Comparison of ENCODE assay signal across 8 cellular contexts in the genomic region with DNA sequence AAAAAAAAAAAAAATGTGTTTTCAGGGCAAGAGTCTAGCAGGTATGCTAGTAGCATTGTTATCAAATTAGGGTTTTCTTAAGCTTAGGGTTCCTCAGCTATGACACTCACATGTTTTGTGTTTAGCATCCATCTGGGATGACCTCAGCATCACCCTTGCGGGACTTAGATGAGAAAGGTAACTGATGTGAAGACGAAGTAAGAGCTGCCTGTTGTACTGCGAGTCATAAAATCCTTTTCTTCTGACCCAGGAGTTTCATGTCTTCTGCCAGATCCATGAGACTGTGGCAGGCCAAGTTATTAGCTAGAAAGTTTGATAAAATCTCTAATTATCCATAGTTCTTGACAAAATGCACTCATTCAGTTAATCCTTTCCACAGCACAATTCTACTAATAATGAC.
"Had no signal": no experiment of that assay in that cellular context is flagged by ENCODE, and none has a peak within 500 bp of the region (broad histone marks: within the 10 kb centered on the region; RNA-seq: fewer than 3 reads in every experiment).

No MANE protein-coding gene starts in this region.

- DNase-seq: GM23248, GOT3, H7, HFFc6, Karpas-422, KBM-7 had no signal

- ATAC-seq: HCT116, HepG2 had no signal
